Comparison of ENCODE assay signal across 17 cellular contexts in the genomic region with DNA sequence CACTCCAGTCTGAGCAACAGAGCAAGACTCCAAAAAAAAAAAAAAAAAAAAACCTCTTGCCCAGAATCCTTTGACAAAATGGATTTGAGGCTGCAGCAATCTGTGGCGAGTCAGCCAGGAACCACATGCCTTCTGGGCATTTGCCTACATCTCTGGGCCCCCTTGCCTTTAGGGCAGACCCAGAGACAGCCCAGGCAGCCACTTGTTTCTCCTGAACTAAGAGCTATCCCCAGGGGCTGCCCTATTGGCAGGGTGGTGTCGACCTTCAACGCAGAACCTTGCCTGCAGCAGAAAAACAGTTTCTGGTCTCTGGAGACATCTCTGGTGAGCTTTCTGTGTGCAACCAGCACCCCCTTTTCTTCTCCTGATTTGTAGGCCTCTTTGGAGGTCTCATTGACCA.
"Had no signal": no experiment of that assay in that cellular context is flagged by ENCODE, and none has a peak within 500 bp of the region (broad histone marks: within the 10 kb centered on the region; RNA-seq: fewer than 3 reads in every experiment).

No MANE protein-coding gene starts in this region.

- H3K36me3 ChIP-seq: neutrophil had no signal

- H3K9me3 ChIP-seq: neutrophil had no signal

- DNase-seq: activated CD8-positive, alpha-beta memory T cell treated with anti-CD3 and anti-CD28 coated beads, Interleukin-2, amount 10 ng/mL, durations not matched to agents 7 days and 5 days; activated effector memory CD4-positive, alpha-beta T cell treated with anti-CD3 and anti-CD28 coated beads, Interleukin-2, amount 50 U/mL, for 16 hours; activated T-cell treated with anti-CD3 and anti-CD28 coated beads, Interleukin-2, amount 50 U/mL, for 24 hours; amygdala; effector memory CD4-positive, alpha-beta T cell; hippocampal formation; naive thymus-derived CD4-positive, alpha-beta T cell; stimulated activated CD4-positive, alpha-beta T cell treated with anti-CD3 and anti-CD28 coated beads, Interleukin-12 subunit alpha, Interleukin-12 subunit beta, amount 100 ng/mL, for 4 hours; stimulated activated CD4-positive, alpha-beta T cell treated with anti-CD3 and anti-CD28 coated beads, Interleukin-2, amount 100 ng/mL, for 48 hours; stimulated activated naive CD8-positive, alpha-beta T cell treated with anti-CD3 and anti-CD28 coated beads, Interleukin-15, Interleukin-2, amounts not matched to agents 100 U/mL and 50 U/mL, for 24 hours; T-helper 2 cell had no signal

- H3K27me3 ChIP-seq: neutrophil had no signal

- H3K27ac ChIP-seq: epithelial cell of prostate, neutrophil had no signal

- ATAC-seq: activated CD4-positive, CD25-positive, alpha-beta regulatory T cell treated with anti-CD3 and anti-CD28 coated beads, Interleukin-2, amount 50 U/mL, for 24 hours; activated CD8-positive, alpha-beta memory T cell treated with anti-CD3 and anti-CD28 coated beads, Interleukin-2, amount 10 ng/mL, durations not matched to agents 7 days and 5 days; activated naive CD4-positive, alpha-beta T cell treated with anti-CD3 and anti-CD28 coated beads, Interleukin-2, amount 50 U/mL, for 72 hours; naive thymus-derived CD4-positive, alpha-beta T cell; sciatic nerve; stimulated activated naive CD8-positive, alpha-beta T cell treated with anti-CD3 and anti-CD28 coated beads, Interleukin-15, Interleukin-2, amounts not matched to agents 100 U/mL and 50 U/mL, for 24 hours had no signal

- H3K4me3 ChIP-seq: lung had no signal
